ENCODE assay signal across 1 cellular context in genomic region chr6:73566954-73567591, GRCh38.
TF ChIP-seq lines count a peak whose summit lies in the region.

No MANE protein-coding gene starts in this region.

TF ChIP-seq in HepG2, 621 proteins besides CTCF, POLR2A, EP300 and RAD21 (continued from another document and continues in another):
- TF ChIP-seq ZNF124 (CRISPR knock-in tag; IDR thresholded peaks at IDR 0.05) (peak; percentile 78; the same call in 1 of the 2 replicates), ZNF468 (CRISPR knock-in tag; IDR thresholded peaks at IDR 0.05) (no peak), ZNF121 (CRISPR knock-in tag; IDR thresholded peaks at IDR 0.05) (no peak), ZNF136 (CRISPR knock-in tag; IDR thresholded peaks at IDR 0.05; ENCODE audit: low read depth) (no peak), ZBTB38 (CRISPR knock-in tag; IDR thresholded peaks at IDR 0.05) (peak; percentile 64), RBM22 (optimal IDR thresholded peaks at IDR 0.05; ENCODE audit: low read length) (no peak), HNRNPL (IDR thresholded peaks at IDR 0.05; ENCODE audit: low read depth, low read length) (no peak), NR2C2 (CRISPR knock-in tag; IDR thresholded peaks at IDR 0.05; ENCODE audit: borderline replicate concordance) (peak; percentile 24; the same call in 1 of the 2 replicates), TERF1 (CRISPR knock-in tag; IDR thresholded peaks at IDR 0.05) (no peak), ELF4 (CRISPR knock-in tag; IDR thresholded peaks at IDR 0.05; ENCODE audit: borderline replicate concordance) (no peak), MED13 (CRISPR knock-in tag; IDR thresholded peaks at IDR 0.05) (peak; percentile 40; the same call in 1 of the 2 replicates), ZNF260 (CRISPR knock-in tag; IDR thresholded peaks at IDR 0.05; ENCODE audit: borderline replicate concordance, low read depth) (no peak), ZNF234 (CRISPR knock-in tag; conservative IDR thresholded peaks at IDR 0.05) (no peak), ZBTB34 (CRISPR knock-in tag; IDR thresholded peaks at IDR 0.05) (peak; percentile 100), SIN3B (IDR thresholded peaks at IDR 0.05; ENCODE audit: low read length) (no peak), HDAC1 (CRISPR knock-in tag; IDR thresholded peaks at IDR 0.05) (peak; percentile 73), RFX1 (IDR thresholded peaks at IDR 0.05) (no peak), HMG20B (CRISPR knock-in tag; conservative IDR thresholded peaks at IDR 0.05) (no peak; the same call in 1 of the 2 replicates), ZNF264 (CRISPR knock-in tag; IDR thresholded peaks at IDR 0.05) (peak; percentile 94), ZNF589 (CRISPR knock-in tag; conservative IDR thresholded peaks at IDR 0.05) (peak; percentile 74; the same call in 1 of the 2 replicates), KLF12 (CRISPR knock-in tag; IDR thresholded peaks at IDR 0.05; ENCODE audit: borderline replicate concordance) (peak; percentile 88; the same call in 1 of the 2 replicates), ATF5 (CRISPR knock-in tag; IDR thresholded peaks at IDR 0.05; ENCODE audit: low read depth) (no peak), ADNP (CRISPR knock-in tag; IDR thresholded peaks at IDR 0.05) (no peak), ZFP36 (IDR thresholded peaks at IDR 0.05; ENCODE audit: borderline replicate concordance, low read depth, low read length, partially characterized antibody) (no peak), NCOA5 (CRISPR knock-in tag; IDR thresholded peaks at IDR 0.05) (no peak), KAT7 (CRISPR knock-in tag; IDR thresholded peaks at IDR 0.05; ENCODE audit: borderline replicate concordance) (0 out of 2 replicates have a peak, but pooled peaks have one; percentile 39), ZNF446 (CRISPR knock-in tag; IDR thresholded peaks at IDR 0.05) (no peak), ZNF709 (CRISPR knock-in tag; IDR thresholded peaks at IDR 0.05) (0 out of 2 replicates have a peak, but pooled peaks have one; percentile 28), RARG (CRISPR knock-in tag; IDR thresholded peaks at IDR 0.05; ENCODE audit: low read depth) (no peak), NR2F1 (CRISPR knock-in tag; IDR thresholded peaks at IDR 0.05) (no peak), ZNF101 (CRISPR knock-in tag; IDR thresholded peaks at IDR 0.05; ENCODE audit: borderline replicate concordance, low read depth) (no peak), ZNF839 (CRISPR knock-in tag; IDR thresholded peaks at IDR 0.05; ENCODE audit: borderline replicate concordance) (no peak; the same call in 1 of the 2 replicates), ZNF501 (CRISPR knock-in tag; IDR thresholded peaks at IDR 0.05) (peak; percentile 53; the same call in 1 of the 2 replicates), ZUFSP (CRISPR knock-in tag; IDR thresholded peaks at IDR 0.05; ENCODE audit: borderline replicate concordance) (no peak), SALL1 (CRISPR knock-in tag; IDR thresholded peaks at IDR 0.05) (peak; percentile 97), WIZ (CRISPR knock-in tag; IDR thresholded peaks at IDR 0.05) (no peak; the same call in 1 of the 2 replicates), HNF4A (CRISPR knock-in tag; IDR thresholded peaks at IDR 0.05) (peak; percentile 99), ZNF605 (CRISPR knock-in tag; IDR thresholded peaks at IDR 0.05) (peak; percentile 85; the same call in 1 of the 2 replicates), ZBTB46 (CRISPR knock-in tag; IDR thresholded peaks at IDR 0.05; ENCODE audit: borderline replicate concordance) (no peak), RXRB (CRISPR knock-in tag; IDR thresholded peaks at IDR 0.05; ENCODE audit: borderline replicate concordance) (peak; percentile 93), MAZ (IDR thresholded peaks at IDR 0.05; ENCODE audit: borderline replicate concordance, low read depth, low read length) (no peak), MAZ (CRISPR knock-in tag; IDR thresholded peaks at IDR 0.05; ENCODE audit: low read depth) (peak; percentile 75; the same call in 1 of the 2 replicates), TRIM24 (CRISPR knock-in tag; IDR thresholded peaks at IDR 0.05) (peak; percentile 71; the same call in 1 of the 2 replicates), ZSCAN31 (CRISPR knock-in tag; IDR thresholded peaks at IDR 0.05; ENCODE audit: low read depth) (peak; percentile 82), ZNF460 (CRISPR knock-in tag; IDR thresholded peaks at IDR 0.05; ENCODE audit: borderline replicate concordance) (no peak), ZSCAN9 (CRISPR knock-in tag; IDR thresholded peaks at IDR 0.05; ENCODE audit: borderline replicate concordance) (peak; percentile 91; the same call in 1 of the 2 replicates), ZNF430 (CRISPR knock-in tag; IDR thresholded peaks at IDR 0.05) (peak; percentile 78; the same call in 1 of the 2 replicates), HMGXB3 (CRISPR knock-in tag; IDR thresholded peaks at IDR 0.05; ENCODE audit: borderline replicate concordance) (peak; percentile 89), SUZ12 (IDR thresholded peaks at IDR 0.05; ENCODE audit: low read depth, low read length) (no peak), ZNF558 (CRISPR knock-in tag; IDR thresholded peaks at IDR 0.05; ENCODE audit: borderline replicate concordance) (peak; percentile 60; the same call in 1 of the 2 replicates), FOXK2 (IDR thresholded peaks at IDR 0.05) (no peak), ZNF710 (CRISPR knock-in tag; IDR thresholded peaks at IDR 0.05; ENCODE audit: borderline replicate concordance) (peak; percentile 36; the same call in 1 of the 2 replicates), ZNF326 (CRISPR knock-in tag; IDR thresholded peaks at IDR 0.05; ENCODE audit: borderline replicate concordance) (no peak), ZNF772 (CRISPR knock-in tag; IDR thresholded peaks at IDR 0.05) (peak; percentile 74), BORCS8-MEF2B (CRISPR knock-in tag; IDR thresholded peaks at IDR 0.05) (peak; percentile 82), PBX2 (CRISPR knock-in tag; IDR thresholded peaks at IDR 0.05) (no peak), ZNF660 (CRISPR knock-in tag; IDR thresholded peaks at IDR 0.05; ENCODE audit: borderline replicate concordance, low read depth) (no peak), TAF1 (CRISPR knock-in tag; IDR thresholded peaks at IDR 0.05) (no peak), IRF1 (CRISPR knock-in tag; IDR thresholded peaks at IDR 0.05; ENCODE audit: low read depth) (no peak), ZNF12 (CRISPR knock-in tag; IDR thresholded peaks at IDR 0.05) (peak; percentile 78; the same call in 1 of the 2 replicates)
